33 cellular contexts compared by ENCODE assay signal in the genomic region with DNA sequence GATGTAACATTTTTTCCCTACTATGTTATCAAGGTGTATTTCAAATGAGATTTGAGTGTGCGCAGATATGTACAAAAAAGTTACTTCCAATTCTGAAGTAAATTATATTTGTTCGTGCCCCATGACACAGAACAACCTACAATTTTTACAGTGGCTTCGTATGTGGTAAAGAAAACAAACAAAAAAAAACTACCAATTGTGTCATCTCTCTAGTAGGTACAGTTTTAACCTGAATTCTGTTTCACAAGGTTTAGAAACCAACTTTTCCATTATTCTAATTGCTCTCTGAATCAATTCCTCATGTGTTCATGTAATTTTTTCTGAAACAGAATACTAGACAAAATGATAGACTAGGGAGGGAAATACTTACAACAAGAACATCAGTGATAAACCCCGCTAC. TPM values are rescaled to one million over a fixed set of nuclear protein-coding genes. Genes with fewer than 3 reads are reported as not detected.
DNase-seq lines count a peak whose midpoint lies in the region; ATAC-seq and TF ChIP-seq lines count a peak whose summit lies in the region.
"Had no signal": no experiment of that assay in that cellular context is flagged by ENCODE, and none has a peak within 500 bp of the region (broad histone marks: within the 10 kb centered on the region; RNA-seq: fewer than 3 reads in every experiment).

No MANE protein-coding gene starts in this region.

- 88% methylated on average over 4 of the region's 4 CpGs for WGBS in hepatocyte (ENCODE audit: low lambda C conversion rate, missing lambda C conversion rate)

- peak overlapping the region; percentile 9 for H3K4me2 ChIP-seq in hepatocyte
- H3K4me2 ChIP-seq: neural progenitor cell, smooth muscle cell had no signal

- peaks cover 100% of the 10 kb centered on the region for H3K79me2 ChIP-seq in hepatocyte

- H3K4me3 Mint-ChIP-seq in activated naive CD4-positive, alpha-beta T cell treated with anti-CD3 and anti-CD28 coated beads, Interleukin-2, amount 50 U/mL, for 24 hours, result peak overlapping the region; percentile 6
- H3K4me3 Mint-ChIP-seq in activated T-helper 17 cell treated with anti-CD3 and anti-CD28 coated beads, Interleukin-2, amount 50 U/mL, for 72 hours, result peak overlapping the region; percentile 51
- no peak overlapping the region for H3K4me3 Mint-ChIP-seq in type B pancreatic cell
- H3K4me3 Mint-ChIP-seq: activated CD8-positive, alpha-beta memory T cell treated with anti-CD3 and anti-CD28 coated beads, Interleukin-2, amount 10 ng/mL, durations not matched to agents 7 days and 5 days; CD8-positive, alpha-beta T cell; neural progenitor cell had no signal

- no peaks in the 10 kb centered on the region for H3K27me3 ChIP-seq in hepatocyte
- H3K27me3 ChIP-seq: neural progenitor cell, SJSA1, uterus had no signal

- DNase-seq in activated naive CD4-positive, alpha-beta T cell treated with anti-CD3 and anti-CD28 coated beads, Interleukin-2, amount 50 U/mL, for 16 hours, result no peak
- DNase-seq in hepatocyte (ENCODE audit: low spot score) (no peak), type B pancreatic cell (ENCODE audit: extremely low spot score, unreplicated experiment) (no peak)
- DNase-seq: activated CD4-positive, alpha-beta T cell treated with anti-CD3 and anti-CD28 coated beads, Interleukin-2, amount 50 U/mL, for 1 hour; activated CD8-positive, alpha-beta memory T cell treated with anti-CD3 and anti-CD28 coated beads, Interleukin-2, amount 10 ng/mL, durations not matched to agents 7 days and 5 days; activated effector memory CD4-positive, alpha-beta T cell treated with Interleukin-2 at 50 U/mL for 16 hours; AML-193; CD8-positive, alpha-beta T cell; cortex of kidney; DMS153; effector memory CD4-positive, alpha-beta T cell; erythroblast; immature natural killer cell; Kasumi-1; left colon; MV-4-11; NCI-H1436 treated with DMSO at 0.1 percent for 48 hours; NCI-H2107; NCI-H345; NCI-H774; right cardiac atrium; stimulated activated naive CD4-positive, alpha-beta T cell treated with Interleukin-2 at 50 U/mL for 16 hours; uterus had no signal

- peaks cover 54% of the 10 kb centered on the region for H3K4me1 Mint-ChIP-seq in activated naive CD4-positive, alpha-beta T cell treated with anti-CD3 and anti-CD28 coated beads, Interleukin-2, amount 50 U/mL, for 24 hours
- H3K4me1 Mint-ChIP-seq in activated T-helper 17 cell treated with anti-CD3 and anti-CD28 coated beads, Interleukin-2, amount 50 U/mL, for 72 hours, result peaks cover 34% of the 10 kb centered on the region
- H3K4me1 Mint-ChIP-seq in type B pancreatic cell (ENCODE audit: unreplicated experiment), result peaks cover 29% of the 10 kb centered on the region
- H3K4me1 Mint-ChIP-seq: neural progenitor cell had no signal

- peaks cover 4% of the 10 kb centered on the region for H3K36me3 Mint-ChIP-seq in activated naive CD4-positive, alpha-beta T cell treated with anti-CD3 and anti-CD28 coated beads, Interleukin-2, amount 50 U/mL, for 24 hours
- peaks cover 8% of the 10 kb centered on the region for H3K36me3 Mint-ChIP-seq in activated T-helper 17 cell treated with anti-CD3 and anti-CD28 coated beads, Interleukin-2, amount 50 U/mL, for 72 hours (ENCODE audit: low read depth)
- peaks cover 20% of the 10 kb centered on the region for H3K36me3 Mint-ChIP-seq in type B pancreatic cell
- H3K36me3 Mint-ChIP-seq: immature natural killer cell had no signal

- H4K20me1 ChIP-seq in hepatocyte (ENCODE audit: insufficient read depth, poor library complexity, severe bottlenecking), result peaks cover 98% of the 10 kb centered on the region

- H3K27me3 Mint-ChIP-seq in activated naive CD4-positive, alpha-beta T cell treated with anti-CD3 and anti-CD28 coated beads, Interleukin-2, amount 50 U/mL, for 24 hours, result no peaks in the 10 kb centered on the region
- H3K27me3 Mint-ChIP-seq in activated T-helper 17 cell treated with anti-CD3 and anti-CD28 coated beads, Interleukin-2, amount 50 U/mL, for 72 hours, result no peaks in the 10 kb centered on the region
- no peaks in the 10 kb centered on the region for H3K27me3 Mint-ChIP-seq in type B pancreatic cell
- H3K27me3 Mint-ChIP-seq: activated CD8-positive, alpha-beta memory T cell treated with anti-CD3 and anti-CD28 coated beads, Interleukin-2, amount 10 ng/mL, durations not matched to agents 7 days and 5 days had no signal

- H3K27ac ChIP-seq in hepatocyte, result no peak overlapping the region
- H3K27ac ChIP-seq: neural progenitor cell, SJSA1, uterus had no signal

- H3K36me3 ChIP-seq in hepatocyte (replicated peaks; ENCODE audit: insufficient read depth, low read depth), result no peaks in the 10 kb centered on the region
- H3K36me3 ChIP-seq: uterus had no signal

- H2AFZ ChIP-seq in hepatocyte, result no peak overlapping the region
- H2AFZ ChIP-seq: neural progenitor cell had no signal

- peak overlapping the region; percentile 36 for H3K27ac Mint-ChIP-seq in activated naive CD4-positive, alpha-beta T cell treated with anti-CD3 and anti-CD28 coated beads, Interleukin-2, amount 50 U/mL, for 24 hours
- H3K27ac Mint-ChIP-seq in activated T-helper 17 cell treated with anti-CD3 and anti-CD28 coated beads, Interleukin-2, amount 50 U/mL, for 72 hours, result peak overlapping the region; percentile 85
- H3K27ac Mint-ChIP-seq in type B pancreatic cell, result no peak overlapping the region
- H3K27ac Mint-ChIP-seq: activated CD8-positive, alpha-beta memory T cell treated with anti-CD3 and anti-CD28 coated beads, Interleukin-2, amount 10 ng/mL, durations not matched to agents 7 days and 5 days; CD8-positive, alpha-beta T cell; neural progenitor cell had no signal

- no peaks in the 10 kb centered on the region for H3K9me3 ChIP-seq in hepatocyte (ENCODE audit: low read depth)
- H3K9me3 ChIP-seq: HAP-1, SJSA1, uterus had no signal

- H3K9me3 Mint-ChIP-seq in activated naive CD4-positive, alpha-beta T cell treated with anti-CD3 and anti-CD28 coated beads, Interleukin-2, amount 50 U/mL, for 24 hours, result no peaks in the 10 kb centered on the region
- no peaks in the 10 kb centered on the region for H3K9me3 Mint-ChIP-seq in activated T-helper 17 cell treated with anti-CD3 and anti-CD28 coated beads, Interleukin-2, amount 50 U/mL, for 72 hours
- no peaks in the 10 kb centered on the region for H3K9me3 Mint-ChIP-seq in type B pancreatic cell
- H3K9me3 Mint-ChIP-seq: CD8-positive, alpha-beta T cell; immature natural killer cell had no signal

- no peaks in the 10 kb centered on the region for H3K9me2 ChIP-seq in hepatocyte (replicated peaks; ENCODE audit: insufficient read depth)

- TF ChIP-seq CTCF in hepatocyte (IDR thresholded peaks at IDR 0.05; ENCODE audit: poor library complexity), result no peak
- TF ChIP-seq CTCF in type B pancreatic cell (conservative IDR thresholded peaks at IDR 0.05), result no peak

- peaks cover 13% of the 10 kb centered on the region for H3K4me1 ChIP-seq in hepatocyte (ENCODE audit: insufficient read depth)

- peak; percentile 68 for ATAC-seq in activated T-helper 17 cell treated with anti-CD3 and anti-CD28 coated beads, Interleukin-2, amount 50 U/mL, for 72 hours (replicated peaks)
- no peak for ATAC-seq in GM21526 (IDR thresholded peaks at IDR 0.05; ENCODE audit: low FRiP score, unreplicated experiment)
- ATAC-seq in HG03442 (IDR thresholded peaks at IDR 0.05; ENCODE audit: unreplicated experiment), result no peak
- ATAC-seq in HG03135 (IDR thresholded peaks at IDR 0.05; ENCODE audit: unreplicated experiment), result no peak
- ATAC-seq: CD8-positive, alpha-beta T cell; HepG2; left colon; right cardiac atrium had no signal

- H3K4me3 ChIP-seq in hepatocyte, result no peak overlapping the region
- H3K4me3 ChIP-seq: HAP-1, neural progenitor cell, SJSA1, smooth muscle cell, uterus had no signal

RNA-seq across cellular contexts. Expression of gene SCAF4, which starts 7.4 kb away (rescaled TPM):
- total RNA-seq in activated T-helper 17 cell treated with anti-CD3 and anti-CD28 coated beads, Interleukin-2, amount 50 U/mL, for 72 hours, result 10 to 100 TPM; 33.0 to 46.7 TPM
- total RNA-seq in hepatocyte (14.9 and 18.7 TPM in 2 replicates), type B pancreatic cell (ENCODE audit: low replicate concordance) (38.8 and 53.2 TPM in 2 replicates)
- 33.1 and 34.5 TPM in 2 replicates for polyA plus RNA-seq in hepatocyte
